Comparison of ENCODE assay signal across 8 cellular contexts in genomic region chr10:30697221-30697620, GRCh38.
DNase-seq lines count a peak whose midpoint lies in the region; ATAC-seq, FAIRE-seq and TF ChIP-seq lines count a peak whose summit lies in the region.
"Not testable (repeated sequence)": the region's sequence is repeated elsewhere in the genome, so short reads cannot be mapped to it uniquely, and the experiment has no call there.

No MANE protein-coding gene starts in this region.

- H3K9me2 ChIP-seq in DOHH2 (replicated peaks; ENCODE audit: control insufficient read depth, low read length) = not testable (repeated sequence)

- not testable (repeated sequence) for TF ChIP-seq CTCF in DOHH2 (IDR thresholded peaks at IDR 0.05; ENCODE audit: low read depth, low read length, poor library complexity, severe bottlenecking); astrocyte (IDR thresholded peaks at IDR 0.05; ENCODE audit: insufficient read depth, low read depth, low read length)

- H3K79me2 ChIP-seq in DOHH2 (ENCODE audit: control insufficient read depth, low read length); astrocyte (ENCODE audit: insufficient read depth, low read length): not testable (repeated sequence)

- not testable (repeated sequence) for H3K27me3 Mint-ChIP-seq in T-helper 1 cell treated with Interleukin-12 subunit alpha and Interleukin-12 subunit beta and Interleukin-4 antibody, amounts not matched to agents 30 μg/mL and 1 μg/mL, for 36 hours (ENCODE audit: low read depth); activated CD4-positive, alpha-beta memory T cell treated with anti-CD3 and anti-CD28 coated beads for 36 hours; activated T-cell treated with anti-CD3 and anti-CD28 coated beads, Interleukin-2, amount 50 U/mL, for 24 hours; activated naive CD4-positive, alpha-beta T cell treated with anti-CD3 and anti-CD28 coated beads, Interleukin-2, amount 10 ng/mL, durations not matched to agents 7 days and 5 days; astrocyte (ENCODE audit: low read depth, unreplicated experiment); natural killer cell treated with Interleukin-12 subunit alpha and Interleukin-12 subunit beta and Interleukin-15 and Interleukin-18, amount 100 ng/mL, for 72 hours

- peak; percentile 50 for FAIRE-seq in astrocyte (lab: Jason Lieb, UNC)

- peak overlapping the region; percentile 82 for H3K27ac Mint-ChIP-seq in T-helper 1 cell treated with Interleukin-12 subunit alpha and Interleukin-12 subunit beta and Interleukin-4 antibody, amounts not matched to agents 30 μg/mL and 1 μg/mL, for 36 hours
- H3K27ac Mint-ChIP-seq in activated CD4-positive, alpha-beta memory T cell treated with anti-CD3 and anti-CD28 coated beads for 36 hours = peak overlapping the region; percentile 97
- peak overlapping the region; percentile 94 for H3K27ac Mint-ChIP-seq in activated T-cell treated with anti-CD3 and anti-CD28 coated beads, Interleukin-2, amount 50 U/mL, for 24 hours
- H3K27ac Mint-ChIP-seq in activated naive CD4-positive, alpha-beta T cell treated with anti-CD3 and anti-CD28 coated beads, Interleukin-2, amount 10 ng/mL, durations not matched to agents 7 days and 5 days = peak overlapping the region; percentile 79
- not testable (repeated sequence) for H3K27ac Mint-ChIP-seq in astrocyte (ENCODE audit: unreplicated experiment)
- H3K27ac Mint-ChIP-seq in natural killer cell treated with Interleukin-12 subunit alpha and Interleukin-12 subunit beta and Interleukin-15 and Interleukin-18, amount 100 ng/mL, for 72 hours = peak overlapping the region; percentile 41 to 89

- H3F3A ChIP-seq in DOHH2 (ENCODE audit: control insufficient read depth, insufficient read depth) = peaks cover 18% of the 10 kb centered on the region

- peak overlapping the region; percentile 38 for H3K4me3 Mint-ChIP-seq in T-helper 1 cell treated with Interleukin-12 subunit alpha and Interleukin-12 subunit beta and Interleukin-4 antibody, amounts not matched to agents 30 μg/mL and 1 μg/mL, for 36 hours
- H3K4me3 Mint-ChIP-seq in activated CD4-positive, alpha-beta memory T cell treated with anti-CD3 and anti-CD28 coated beads for 36 hours; activated naive CD4-positive, alpha-beta T cell treated with anti-CD3 and anti-CD28 coated beads, Interleukin-2, amount 10 ng/mL, durations not matched to agents 7 days and 5 days; astrocyte (ENCODE audit: unreplicated experiment): not testable (repeated sequence)
- peak overlapping the region; percentile 10 for H3K4me3 Mint-ChIP-seq in activated T-cell treated with anti-CD3 and anti-CD28 coated beads, Interleukin-2, amount 50 U/mL, for 24 hours
- H3K4me3 Mint-ChIP-seq in natural killer cell treated with Interleukin-12 subunit alpha and Interleukin-12 subunit beta and Interleukin-15 and Interleukin-18, amount 100 ng/mL, for 72 hours = peak overlapping the region; percentile 3

- H3K4me2 ChIP-seq in BLaER1 (peak overlapping the region; percentile 42), DOHH2 (ENCODE audit: low read length) (peak overlapping the region; percentile 46)
- H3K4me2 ChIP-seq in astrocyte (ENCODE audit: low read length) = not testable (repeated sequence)

- H3K9ac ChIP-seq in BLaER1; astrocyte (ENCODE audit: low read length): not testable (repeated sequence)

- not testable (repeated sequence) for H3K27me3 ChIP-seq in BLaER1; DOHH2 (ENCODE audit: control insufficient read depth, low read length); astrocyte (ENCODE audit: insufficient read depth, low read length)

- not testable (repeated sequence) for H4K20me1 ChIP-seq in BLaER1; DOHH2 (ENCODE audit: control insufficient read depth, insufficient read depth, low read depth, low read length); astrocyte (ENCODE audit: insufficient read depth, low read length)

- H2AFZ ChIP-seq in astrocyte (ENCODE audit: low read depth, low read length) = not testable (repeated sequence)

- H3K36me3 Mint-ChIP-seq in T-helper 1 cell treated with Interleukin-12 subunit alpha and Interleukin-12 subunit beta and Interleukin-4 antibody, amounts not matched to agents 30 μg/mL and 1 μg/mL, for 36 hours (ENCODE audit: low read depth) = peaks cover 13% of the 10 kb centered on the region
- peaks cover 34% of the 10 kb centered on the region for H3K36me3 Mint-ChIP-seq in activated CD4-positive, alpha-beta memory T cell treated with anti-CD3 and anti-CD28 coated beads for 36 hours
- H3K36me3 Mint-ChIP-seq in activated T-cell treated with anti-CD3 and anti-CD28 coated beads, Interleukin-2, amount 50 U/mL, for 24 hours (ENCODE audit: low read depth) = peaks cover 38% of the 10 kb centered on the region
- H3K36me3 Mint-ChIP-seq in activated naive CD4-positive, alpha-beta T cell treated with anti-CD3 and anti-CD28 coated beads, Interleukin-2, amount 10 ng/mL, durations not matched to agents 7 days and 5 days = peaks cover 14% of the 10 kb centered on the region
- H3K36me3 Mint-ChIP-seq in astrocyte (ENCODE audit: low read depth, unreplicated experiment) = not testable (repeated sequence)
- peaks cover 16% of the 10 kb centered on the region for H3K36me3 Mint-ChIP-seq in natural killer cell treated with Interleukin-12 subunit alpha and Interleukin-12 subunit beta and Interleukin-15 and Interleukin-18, amount 100 ng/mL, for 72 hours

- not testable (repeated sequence) for H3K9me3 Mint-ChIP-seq in T-helper 1 cell treated with Interleukin-12 subunit alpha and Interleukin-12 subunit beta and Interleukin-4 antibody, amounts not matched to agents 30 μg/mL and 1 μg/mL, for 36 hours; activated CD4-positive, alpha-beta memory T cell treated with anti-CD3 and anti-CD28 coated beads for 36 hours; activated T-cell treated with anti-CD3 and anti-CD28 coated beads, Interleukin-2, amount 50 U/mL, for 24 hours; activated naive CD4-positive, alpha-beta T cell treated with anti-CD3 and anti-CD28 coated beads, Interleukin-2, amount 10 ng/mL, durations not matched to agents 7 days and 5 days; astrocyte (ENCODE audit: unreplicated experiment); natural killer cell treated with Interleukin-12 subunit alpha and Interleukin-12 subunit beta and Interleukin-15 and Interleukin-18, amount 100 ng/mL, for 72 hours

- CTCF ChIA-PET in activated CD4-positive, alpha-beta memory T cell treated with anti-CD3 and anti-CD28 coated beads for 36 hours (lab: Charles Lee) = interaction anchor here (1.8 to 3.1 kb wide), 3 partner anchors 11 to 57 kb away, joined by 5 to 30 read pairs (median 11); no protein-coding TSS in a partner anchor
- CTCF ChIA-PET in activated naive CD4-positive, alpha-beta T cell treated with anti-CD3 and anti-CD28 coated beads, Interleukin-2, amount 10 ng/mL, durations not matched to agents 7 days and 5 days (lab: Charles Lee) = interaction anchor here (1.1 to 1.9 kb wide), 2 partner anchors 10 kb away, joined by 5 to 7 read pairs; no protein-coding TSS in a partner anchor

- H3K4me1 ChIP-seq in BLaER1 = peaks cover 55% of the 10 kb centered on the region
- H3K4me1 ChIP-seq in DOHH2 (ENCODE audit: control insufficient read depth, low read length) = peaks cover 68% of the 10 kb centered on the region
- H3K4me1 ChIP-seq in astrocyte (ENCODE audit: insufficient read depth, low read length) = peaks cover 17% of the 10 kb centered on the region

- peaks cover 66% of the 10 kb centered on the region for H3K4me1 Mint-ChIP-seq in T-helper 1 cell treated with Interleukin-12 subunit alpha and Interleukin-12 subunit beta and Interleukin-4 antibody, amounts not matched to agents 30 μg/mL and 1 μg/mL, for 36 hours (ENCODE audit: low read depth)
- H3K4me1 Mint-ChIP-seq in activated CD4-positive, alpha-beta memory T cell treated with anti-CD3 and anti-CD28 coated beads for 36 hours (ENCODE audit: low read depth) = peaks cover 91% of the 10 kb centered on the region
- peaks cover 90% of the 10 kb centered on the region for H3K4me1 Mint-ChIP-seq in activated T-cell treated with anti-CD3 and anti-CD28 coated beads, Interleukin-2, amount 50 U/mL, for 24 hours (ENCODE audit: low read depth)
- peaks cover 79% of the 10 kb centered on the region for H3K4me1 Mint-ChIP-seq in activated naive CD4-positive, alpha-beta T cell treated with anti-CD3 and anti-CD28 coated beads, Interleukin-2, amount 10 ng/mL, durations not matched to agents 7 days and 5 days
- peaks cover 20% of the 10 kb centered on the region for H3K4me1 Mint-ChIP-seq in astrocyte (ENCODE audit: low read depth, unreplicated experiment)
- H3K4me1 Mint-ChIP-seq in natural killer cell treated with Interleukin-12 subunit alpha and Interleukin-12 subunit beta and Interleukin-15 and Interleukin-18, amount 100 ng/mL, for 72 hours (ENCODE audit: low read depth in 2 of 2) = peaks cover 31 to 66% of the 10 kb centered on the region in 2 donors

- not testable (repeated sequence) for ATAC-seq in natural killer cell treated with Interleukin-12 subunit alpha and Interleukin-12 subunit beta and Interleukin-15 and Interleukin-18, amount 100 ng/mL, for 72 hours

- not testable (repeated sequence) for H3K4me3 ChIP-seq in BLaER1; astrocyte (ENCODE audit: insufficient read depth, low read depth, low read length)
- peak overlapping the region; percentile 24; the same call in 1 of the 2 replicates for H3K4me3 ChIP-seq in DOHH2 (ENCODE audit: low read length)

- intact Hi-C loops in activated CD4-positive, alpha-beta memory T cell treated with anti-CD3 and anti-CD28 coated beads for 36 hours (cut with micrococcal nuclease) = not testable (repeated sequence)

- not testable (repeated sequence) for H3K27ac ChIP-seq in BLaER1; astrocyte (ENCODE audit: low read depth, low read length)
- 0 out of 2 replicates have a peak overlapping the region, but pooled peaks have one; percentile 38 for H3K27ac ChIP-seq in DOHH2 (ENCODE audit: low read depth, low read length)

- not testable (repeated sequence) for H3K36me3 ChIP-seq in BLaER1; DOHH2 (ENCODE audit: control insufficient read depth, low read length); astrocyte (ENCODE audit: insufficient read depth, low read length)

- POLR2A ChIA-PET in activated CD4-positive, alpha-beta memory T cell treated with anti-CD3 and anti-CD28 coated beads for 36 hours (lab: Charles Lee) = interaction anchor here (1.1 kb wide), 1 partner anchor 15 kb away, joined by 3 read pairs; no protein-coding TSS in a partner anchor

- not testable (repeated sequence) for DNase-seq in activated CD4-positive, alpha-beta memory T cell treated with anti-CD3 and anti-CD28 coated beads for 36 hours; activated naive CD4-positive, alpha-beta T cell treated with anti-CD3 and anti-CD28 coated beads, Interleukin-2, amount 10 ng/mL, durations not matched to agents 7 days and 5 days; astrocyte (ENCODE audit: low read depth); natural killer cell treated with Interleukin-12 subunit alpha and Interleukin-12 subunit beta and Interleukin-15 and Interleukin-18, amount 100 ng/mL, for 72 hours (ENCODE audit: low spot score)
- DNase-seq in activated T-cell treated with anti-CD3 and anti-CD28 coated beads, Interleukin-2, amount 50 U/mL, for 24 hours = peak; percentile 51

- H3K9me3 ChIP-seq in BLaER1; DOHH2 (ENCODE audit: control insufficient read depth, insufficient read depth, low read length); astrocyte (ENCODE audit: insufficient read depth, low read depth, low read length): not testable (repeated sequence)
